Comparison of ENCODE assay signal across 18 cellular contexts in the genomic region with DNA sequence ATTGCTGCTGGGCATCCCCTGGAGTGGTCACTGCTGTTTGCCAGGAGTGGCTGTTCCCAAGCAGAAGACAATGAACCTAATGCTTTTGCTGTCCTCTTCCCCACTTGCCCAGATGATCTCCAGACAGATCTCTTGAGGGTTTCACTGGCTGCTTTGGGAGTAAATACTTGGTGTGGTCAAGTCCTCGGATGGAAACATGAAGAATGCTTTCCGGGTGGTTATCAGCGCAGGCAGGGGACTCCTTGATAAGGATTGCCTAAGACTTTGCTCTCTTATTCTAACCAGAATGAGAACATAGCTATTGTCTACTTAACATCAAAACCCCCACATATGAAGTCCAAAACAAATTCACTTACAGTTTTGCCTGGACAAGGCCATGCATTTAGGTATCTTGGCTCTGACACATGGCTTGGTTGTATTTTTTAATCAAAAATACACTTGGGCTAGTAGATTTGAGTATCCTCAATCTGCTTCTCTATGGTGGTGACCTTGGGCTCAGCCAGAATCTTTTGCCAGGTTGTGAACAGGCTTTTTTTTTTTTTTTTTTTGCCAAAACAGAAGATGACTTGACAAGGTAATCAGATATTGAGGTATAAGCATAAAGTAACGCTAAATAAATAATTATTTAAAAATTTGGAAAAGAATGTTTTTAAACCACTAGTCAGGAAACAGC. TPM values are rescaled to one million over a fixed set of nuclear protein-coding genes. Genes with fewer than 3 reads are reported as not detected.
"Had no signal": no experiment of that assay in that cellular context is flagged by ENCODE, and none has a peak within 500 bp of the region (broad histone marks: within the 10 kb centered on the region; RNA-seq: fewer than 3 reads in every experiment).

No MANE protein-coding gene starts in this region.

- H3K36me3 ChIP-seq: ascending aorta, left lung, tibial nerve, vagina had no signal

- H3K4me3 Mint-ChIP-seq: activated naive CD8-positive, alpha-beta T cell treated with anti-CD3 and anti-CD28 coated beads, Interleukin-2, amount 50 U/mL, for 24 hours; naive thymus-derived CD4-positive, alpha-beta T cell had no signal

- H3K4me1 ChIP-seq: ascending aorta, left lung, tibial nerve, vagina had no signal

- H3K4me1 Mint-ChIP-seq: activated naive CD8-positive, alpha-beta T cell treated with anti-CD3 and anti-CD28 coated beads, Interleukin-2, amount 50 U/mL, for 24 hours had no signal

- ATAC-seq: activated naive CD8-positive, alpha-beta T cell treated with anti-CD3 and anti-CD28 coated beads, Interleukin-2, amount 50 U/mL, for 24 hours; left lung; mucosa of descending colon; naive thymus-derived CD4-positive, alpha-beta T cell had no signal

- H3K79me2 ChIP-seq: hepatocyte had no signal

- H3K36me3 Mint-ChIP-seq: naive thymus-derived CD4-positive, alpha-beta T cell had no signal

- H3K9me3 ChIP-seq: ascending aorta, left lung, mucosa of descending colon, tibial nerve, vagina had no signal

- DNase-seq: activated CD4-positive, CD25-positive, alpha-beta regulatory T cell treated with anti-CD3 and anti-CD28 coated beads, Interleukin-2, amount 50 U/mL, for 72 hours; activated naive CD4-positive, alpha-beta T cell; activated naive CD8-positive, alpha-beta T cell treated with anti-CD3 and anti-CD28 coated beads, Interleukin-2, amount 50 U/mL, for 24 hours; kidney; left lung; mammary epithelial cell; mucosa of descending colon; naive thymus-derived CD4-positive, alpha-beta T cell; nucleus accumbens; stimulated activated CD4-positive, alpha-beta T cell treated with anti-CD3 and anti-CD28 coated beads, Interleukin-4, amount 100 ng/mL, for 1 hour; stimulated activated naive CD4-positive, alpha-beta T cell had no signal

- H3K9me3 Mint-ChIP-seq: activated naive CD8-positive, alpha-beta T cell treated with anti-CD3 and anti-CD28 coated beads, Interleukin-2, amount 50 U/mL, for 24 hours had no signal

- H3K4me3 ChIP-seq: ascending aorta, hepatocyte, left lung, mucosa of descending colon, tibial nerve, vagina had no signal

- H3K27me3 ChIP-seq: ascending aorta, hepatocyte, left lung, tibial nerve, vagina had no signal

- H3K27ac Mint-ChIP-seq: activated naive CD8-positive, alpha-beta T cell treated with anti-CD3 and anti-CD28 coated beads, Interleukin-2, amount 50 U/mL, for 24 hours; naive thymus-derived CD4-positive, alpha-beta T cell had no signal

- H2AFZ ChIP-seq: hepatocyte had no signal

- H3K4me2 ChIP-seq: hepatocyte had no signal

- H3K27ac ChIP-seq: ascending aorta, hepatocyte, left lung, tibial nerve, vagina had no signal

RNA-seq across cellular contexts. Expression of gene MYO3B, which starts 34.8 kb away (rescaled TPM):
- total RNA-seq: ascending aorta, chondrocyte, dermis microvascular lymphatic vessel endothelial cell, glomerular endothelial cell had no signal
